21 cellular contexts compared by ENCODE assay signal in genomic region chr12:44314007-44314500, GRCh38.
DNase-seq lines count a peak whose midpoint lies in the region; ATAC-seq, FAIRE-seq and TF ChIP-seq lines count a peak whose summit lies in the region.
"Had no signal": no experiment of that assay in that cellular context is flagged by ENCODE, and none has a peak within 500 bp of the region (broad histone marks: within the 10 kb centered on the region; RNA-seq: fewer than 3 reads in every experiment).

No MANE protein-coding gene starts in this region.

- H3K4me3 ChIP-seq in AG10803 (ENCODE audit: low read length): no peak overlapping the region
- H3K4me3 ChIP-seq in astrocyte (ENCODE audit: insufficient read depth, low read depth, low read length): no peak overlapping the region
- H3K4me3 ChIP-seq in right lobe of liver: no peak overlapping the region
- H3K4me3 ChIP-seq: HAP-1 had no signal

- no peak overlapping the region for H3K27ac ChIP-seq in astrocyte (ENCODE audit: low read depth, low read length)
- H3K27ac ChIP-seq in right lobe of liver: no peak overlapping the region
- H3K27ac ChIP-seq: HL-60 had no signal

- no peaks in the 10 kb centered on the region for H3K4me1 Mint-ChIP-seq in astrocyte (ENCODE audit: low read depth, unreplicated experiment)
- H3K4me1 Mint-ChIP-seq: B cell had no signal

- no peak for FAIRE-seq in astrocyte (lab: Jason Lieb, UNC)
- FAIRE-seq: D721Med, GM19239, H1 had no signal

- TF ChIP-seq CTCF in AG10803 (conservative IDR thresholded peaks at IDR 0.05; ENCODE audit: low read length): no peak
- no peak for TF ChIP-seq CTCF in astrocyte (IDR thresholded peaks at IDR 0.05; ENCODE audit: insufficient read depth, low read depth, low read length)
- no peak for TF ChIP-seq CTCF in right lobe of liver (IDR thresholded peaks at IDR 0.05)

- 90% methylated on average over 1 of the region's 1 CpG for WGBS in right lobe of liver (ENCODE audit: insufficient coverage, low coverage, low lambda C conversion rate, missing lambda C conversion rate)

- H2AFZ ChIP-seq in astrocyte (ENCODE audit: low read depth, low read length): no peak overlapping the region

- H3K9me3 ChIP-seq in astrocyte (ENCODE audit: insufficient read depth, low read depth, low read length): no peaks in the 10 kb centered on the region
- no peaks in the 10 kb centered on the region for H3K9me3 ChIP-seq in right lobe of liver
- H3K9me3 ChIP-seq: HAP-1 had no signal

- peaks cover 8% of the 10 kb centered on the region for H3K9me3 Mint-ChIP-seq in astrocyte (ENCODE audit: unreplicated experiment)
- H3K9me3 Mint-ChIP-seq: CD4-positive, alpha-beta T cell had no signal

- H3K27ac Mint-ChIP-seq in astrocyte (ENCODE audit: unreplicated experiment): no peak overlapping the region
- H3K27ac Mint-ChIP-seq: B cell; CD4-positive, alpha-beta T cell had no signal

- no peak overlapping the region for H3K9ac ChIP-seq in astrocyte (ENCODE audit: low read length)

- peak; percentile 6 for DNase-seq in AG10803 (ENCODE audit: low read depth)
- peak; percentile 16 for DNase-seq in HT1080 (ENCODE audit: low read depth)
- peak; percentile 25 for DNase-seq in astrocyte (ENCODE audit: low read depth)
- peak; percentile 85 for DNase-seq in foreskin melanocyte
- no peak for DNase-seq in cerebellar cortex (ENCODE audit: low spot score)
- DNase-seq in right lobe of liver: no peak
- DNase-seq in NCI-H2196 treated with DMSO at 0.1 percent for 48 hours (lab: John Stamatoyannopoulos, UW; ENCODE audit: unreplicated experiment): no peak
- no peak for DNase-seq in stimulated activated CD4-positive, alpha-beta T cell treated with anti-CD3 and anti-CD28 coated beads, Interleukin-4, amount 100 ng/mL, for 4 hours
- DNase-seq: ACHN; C1 segment of cervical spinal cord; CD4-positive, alpha-beta T cell; COR-L47; DMS153; DMS79 treated with DMSO at 0.1 percent for 48 hours; GDM1 had no signal

- TF ChIP-seq POLR2A in right lobe of liver (IDR thresholded peaks at IDR 0.05): no peak

- intact Hi-C loops in right lobe of liver (cut with DNase I): no loop called here

- no peaks in the 10 kb centered on the region for H3K79me2 ChIP-seq in astrocyte (ENCODE audit: insufficient read depth, low read length)

- H3K36me3 Mint-ChIP-seq in astrocyte (ENCODE audit: low read depth, unreplicated experiment): no peaks in the 10 kb centered on the region

- no peaks in the 10 kb centered on the region for H3K27me3 Mint-ChIP-seq in astrocyte (ENCODE audit: low read depth, unreplicated experiment)
- H3K27me3 Mint-ChIP-seq: B cell; CD4-positive, alpha-beta T cell had no signal

- no peak overlapping the region for H3K4me3 Mint-ChIP-seq in astrocyte (ENCODE audit: unreplicated experiment)
- H3K4me3 Mint-ChIP-seq: B cell; CD4-positive, alpha-beta T cell had no signal

- no peaks in the 10 kb centered on the region for H3K4me1 ChIP-seq in astrocyte (ENCODE audit: insufficient read depth, low read length)
- H3K4me1 ChIP-seq in right lobe of liver: no peaks in the 10 kb centered on the region
- H3K4me1 ChIP-seq: HAP-1 had no signal

- no peak overlapping the region for H3K4me2 ChIP-seq in astrocyte (ENCODE audit: low read length)

- peaks cover 4% of the 10 kb centered on the region for H4K20me1 ChIP-seq in astrocyte (ENCODE audit: insufficient read depth, low read length)

- no peak for ATAC-seq in right lobe of liver

- H3K27me3 ChIP-seq in astrocyte (ENCODE audit: insufficient read depth, low read length): no peaks in the 10 kb centered on the region
- no peaks in the 10 kb centered on the region for H3K27me3 ChIP-seq in right lobe of liver

- H3K36me3 ChIP-seq in astrocyte (ENCODE audit: insufficient read depth, low read length): no peaks in the 10 kb centered on the region
- no peaks in the 10 kb centered on the region for H3K36me3 ChIP-seq in right lobe of liver
- H3K36me3 ChIP-seq: HAP-1 had no signal

Comparison
In these comparisons a context has a peak if more than half of its experiments do, and no peak if none do; other contexts are left out.
1. DNase-seq: peak in AG10803 (single experiment), HT1080 (single experiment), astrocyte (single experiment) and foreskin melanocyte (single experiment); none in cerebellar cortex (single experiment), right lobe of liver (0 of 3), NCI-H2196 treated with DMSO at 0.1 percent for 48 hours (single experiment) and stimulated activated CD4-positive, alpha-beta T cell treated with anti-CD3 and anti-CD28 coated beads, Interleukin-4, amount 100 ng/mL, for 4 hours (0 of 2).